ENCODE assay signal across 1 cellular context in genomic region chr13:42398542-42398941, GRCh38.
TF ChIP-seq lines count a peak whose summit lies in the region.

No MANE protein-coding gene starts in this region.

TF ChIP-seq in GM23338, 12 proteins besides CTCF, POLR2A, EP300 and RAD21 (continued from another document):
- no peak for TF ChIP-seq ZNF462 (CRISPR knock-in tag; IDR thresholded peaks at IDR 0.05)
- no peak for TF ChIP-seq EZH2phosphoT487 (IDR thresholded peaks at IDR 0.05; ENCODE audit: unreplicated experiment)
- TF ChIP-seq EZH2 (IDR thresholded peaks at IDR 0.05; ENCODE audit: low read depth, unreplicated experiment), result no peak
- no peak for TF ChIP-seq JUNB (IDR thresholded peaks at IDR 0.05; ENCODE audit: unreplicated experiment)
- TF ChIP-seq STAT1 (IDR thresholded peaks at IDR 0.05; ENCODE audit: unreplicated experiment), result no peak
- no peak for TF ChIP-seq POLR2AphosphoS5 (IDR thresholded peaks at IDR 0.05; ENCODE audit: low read depth)
- TF ChIP-seq REST (IDR thresholded peaks at IDR 0.05; ENCODE audit: unreplicated experiment), result no peak
- TF ChIP-seq NANOG (IDR thresholded peaks at IDR 0.05; ENCODE audit: borderline replicate concordance), result no peak
- no peak for TF ChIP-seq ZNF114 (CRISPR knock-in tag; IDR thresholded peaks at IDR 0.05)
TF ChIP-seq in GM23338: peak in this region for 0.
